In the genomic region with DNA sequence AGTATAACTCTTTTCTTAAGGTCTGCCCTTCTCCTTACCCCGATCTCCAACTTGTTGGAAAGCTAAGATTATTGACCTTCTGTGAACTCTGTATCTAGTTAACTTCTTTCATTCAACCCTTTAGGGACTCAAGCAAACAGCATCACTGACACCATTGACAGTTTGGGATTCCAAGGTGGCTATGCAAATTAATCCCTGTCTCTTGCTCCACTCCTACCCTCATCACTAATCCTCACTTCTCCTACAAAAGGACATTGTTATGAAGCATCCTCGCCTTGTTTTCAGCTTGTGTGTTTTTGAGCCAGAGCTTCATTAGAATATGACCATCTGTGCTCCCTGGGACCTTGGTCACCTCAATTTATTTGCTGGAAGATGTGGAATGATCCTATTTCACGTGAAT, we compare ENCODE assay signal across 16 cellular contexts.
DNase-seq lines count a peak whose midpoint lies in the region; ATAC-seq and TF ChIP-seq lines count a peak whose summit lies in the region.
"Had no signal": no experiment of that assay in that cellular context is flagged by ENCODE, and none has a peak within 500 bp of the region (broad histone marks: within the 10 kb centered on the region; RNA-seq: fewer than 3 reads in every experiment).

No MANE protein-coding gene starts in this region.

- ATAC-seq in GM23338 (peak; percentile 59), HG03565 (IDR thresholded peaks at IDR 0.05; ENCODE audit: unreplicated experiment) (no peak)
- ATAC-seq: GM12878 had no signal

- no peak overlapping the region for H3K4me3 ChIP-seq in GM23338
- H3K4me3 ChIP-seq in endodermal cell (ENCODE audit: low read length), result no peak overlapping the region
- H3K4me3 ChIP-seq in neural progenitor cell, result no peak overlapping the region
- H3K4me3 ChIP-seq in smooth muscle cell, result no peak overlapping the region
- H3K4me3 ChIP-seq: GM12878 had no signal

- no peaks in the 10 kb centered on the region for H3K79me2 ChIP-seq in GM23338 (replicated peaks; ENCODE audit: insufficient read depth)
- H3K79me2 ChIP-seq in neural progenitor cell (ENCODE audit: low read depth), result no peaks in the 10 kb centered on the region
- H3K79me2 ChIP-seq in smooth muscle cell (ENCODE audit: low read depth), result no peaks in the 10 kb centered on the region

- H3F3A ChIP-seq in GM23338 (replicated peaks; ENCODE audit: low read depth) (no peaks in the 10 kb centered on the region), neural progenitor cell (ENCODE audit: low read depth) (peaks cover 3% of the 10 kb centered on the region), smooth muscle cell (ENCODE audit: low read depth) (no peaks in the 10 kb centered on the region)

- no peaks in the 10 kb centered on the region for H3K27me3 Mint-ChIP-seq in GM23338 (ENCODE audit: insufficient read depth, low read depth, poor library complexity)
- no peaks in the 10 kb centered on the region for H3K27me3 Mint-ChIP-seq in endodermal cell (ENCODE audit: insufficient read depth)
- H3K27me3 Mint-ChIP-seq in neural progenitor cell (ENCODE audit: insufficient read depth, low read depth), result no peaks in the 10 kb centered on the region
- H3K27me3 Mint-ChIP-seq: CD4-positive, CD25-positive, alpha-beta regulatory T cell had no signal

- no peak overlapping the region for H3K4me3 Mint-ChIP-seq in GM23338
- H3K4me3 Mint-ChIP-seq in endodermal cell, result no peak overlapping the region
- no peak overlapping the region for H3K4me3 Mint-ChIP-seq in neural progenitor cell
- H3K4me3 Mint-ChIP-seq: CD4-positive, CD25-positive, alpha-beta regulatory T cell had no signal

- no peak overlapping the region for H3K27ac ChIP-seq in GM23338 (ENCODE audit: low read depth)
- no peak overlapping the region for H3K27ac ChIP-seq in endodermal cell (ENCODE audit: low read depth, low read length)
- peak overlapping the region; percentile 33 for H3K27ac ChIP-seq in neural progenitor cell
- no peak overlapping the region for H3K27ac ChIP-seq in RWPE1
- no peak overlapping the region for H3K27ac ChIP-seq in smooth muscle cell (ENCODE audit: low read depth)
- H3K27ac ChIP-seq: KMS-11 had no signal

- H3K36me3 ChIP-seq in GM23338 (ENCODE audit: insufficient read depth) (no peaks in the 10 kb centered on the region), endodermal cell (ENCODE audit: control insufficient read depth, insufficient read depth, low read length) (no peaks in the 10 kb centered on the region), neural progenitor cell (no peaks in the 10 kb centered on the region), smooth muscle cell (ENCODE audit: low read depth) (no peaks in the 10 kb centered on the region)
- H3K36me3 ChIP-seq: BE2C had no signal

- no peak for DNase-seq in GM23338 (ENCODE audit: low spot score)
- DNase-seq in endodermal cell, result peak; percentile 59
- DNase-seq in neural progenitor cell (ENCODE audit: low spot score), result peak; percentile 59
- no peak for DNase-seq in GOT3 (lab: John Stamatoyannopoulos, UW)
- DNase-seq in RWPE1 (ENCODE audit: low spot score), result no peak
- no peak for DNase-seq in smooth muscle cell (lab: John Stamatoyannopoulos, UW; ENCODE audit: unreplicated experiment)
- DNase-seq: ACHN; BE2C; C1 segment of cervical spinal cord; CD4-positive, CD25-positive, alpha-beta regulatory T cell; DMS153; DMS79 treated with DMSO at 0.1 percent for 48 hours; HCEC 1CT had no signal

- POLR2A ChIA-PET in RWPE1 (lab: Yijun Ruan, JAX; ENCODE audit: low non-redundant PET), result no interaction called here

- H4K20me1 ChIP-seq in GM23338 (replicated peaks; ENCODE audit: insufficient read depth) (no peaks in the 10 kb centered on the region), neural progenitor cell (ENCODE audit: low read depth) (no peaks in the 10 kb centered on the region), smooth muscle cell (ENCODE audit: low read depth) (peaks cover 41% of the 10 kb centered on the region)

- H3K9me3 ChIP-seq in endodermal cell (ENCODE audit: control insufficient read depth, low read length), result no peaks in the 10 kb centered on the region
- no peaks in the 10 kb centered on the region for H3K9me3 ChIP-seq in neural progenitor cell (ENCODE audit: low read depth)
- no peaks in the 10 kb centered on the region for H3K9me3 ChIP-seq in smooth muscle cell (replicated peaks; ENCODE audit: low read depth)
- H3K9me3 ChIP-seq: BE2C had no signal

- H3K4me2 ChIP-seq in GM23338 (no peak overlapping the region), neural progenitor cell (peak overlapping the region; percentile 16), smooth muscle cell (no peak overlapping the region)
- H3K4me2 ChIP-seq: KMS-11 had no signal

- CTCF ChIA-PET in RWPE1 (lab: Yijun Ruan, JAX), result no interaction called here

- 76 to 79% methylated on average over 2 to 3 of the region's 3 CpGs for WGBS in endodermal cell (ENCODE audit: insufficient coverage in 1 of 2, insufficient read length in 1 of 2), 2 experiments
- WGBS in smooth muscle cell (ENCODE audit: low lambda C conversion rate), result 92% methylated on average over 3 of the region's 3 CpGs

- H2AFZ ChIP-seq in GM23338, result no peak overlapping the region
- no peak overlapping the region for H2AFZ ChIP-seq in neural progenitor cell (replicated peaks)
- no peak overlapping the region for H2AFZ ChIP-seq in smooth muscle cell (ENCODE audit: low read depth)

- H3K27me3 ChIP-seq in GM23338 (ENCODE audit: insufficient read depth), result no peaks in the 10 kb centered on the region
- H3K27me3 ChIP-seq in endodermal cell (ENCODE audit: control insufficient read depth, insufficient read depth, low read length, poor library complexity, severe bottlenecking), result no peaks in the 10 kb centered on the region
- no peaks in the 10 kb centered on the region for H3K27me3 ChIP-seq in neural progenitor cell
- H3K27me3 ChIP-seq in smooth muscle cell (ENCODE audit: low read depth), result no peaks in the 10 kb centered on the region
- H3K27me3 ChIP-seq: BE2C had no signal

- peaks cover 14% of the 10 kb centered on the region for H3K4me1 ChIP-seq in GM23338 (ENCODE audit: insufficient read depth)
- H3K4me1 ChIP-seq in endodermal cell (ENCODE audit: control insufficient read depth, insufficient read depth, low read length), result peaks cover 6% of the 10 kb centered on the region
- H3K4me1 ChIP-seq in neural progenitor cell, result peaks cover 9% of the 10 kb centered on the region
- peaks cover 9% of the 10 kb centered on the region for H3K4me1 ChIP-seq in smooth muscle cell (ENCODE audit: low read depth)

- H3K4me1 Mint-ChIP-seq in GM23338 (peaks cover 15% of the 10 kb centered on the region), endodermal cell (peaks cover 22% of the 10 kb centered on the region), neural progenitor cell (peaks cover 24% of the 10 kb centered on the region)
- H3K4me1 Mint-ChIP-seq: CD4-positive, CD25-positive, alpha-beta regulatory T cell had no signal

- no peaks in the 10 kb centered on the region for H3K9me2 ChIP-seq in GM23338 (ENCODE audit: insufficient read depth)

- H3K9me3 Mint-ChIP-seq in GM23338 (no peaks in the 10 kb centered on the region), endodermal cell (no peaks in the 10 kb centered on the region), neural progenitor cell (peaks cover 2% of the 10 kb centered on the region)
- H3K9me3 Mint-ChIP-seq: CD4-positive, CD25-positive, alpha-beta regulatory T cell had no signal

- H3K36me3 Mint-ChIP-seq in GM23338 (ENCODE audit: low read depth) (no peaks in the 10 kb centered on the region), endodermal cell (ENCODE audit: low read depth) (no peaks in the 10 kb centered on the region), neural progenitor cell (peaks cover 2% of the 10 kb centered on the region)
- H3K36me3 Mint-ChIP-seq: CD4-positive, CD25-positive, alpha-beta regulatory T cell had no signal

- no peak overlapping the region for H3K27ac Mint-ChIP-seq in GM23338
- H3K27ac Mint-ChIP-seq in endodermal cell, result no peak overlapping the region
- H3K27ac Mint-ChIP-seq in neural progenitor cell, result no peak overlapping the region
- H3K27ac Mint-ChIP-seq: CD4-positive, CD25-positive, alpha-beta regulatory T cell had no signal

- no peak overlapping the region for H3K9ac ChIP-seq in endodermal cell (ENCODE audit: extremely low read depth, low read length, poor library complexity, severe bottlenecking)
- H3K9ac ChIP-seq in neural progenitor cell, result no peak overlapping the region
- no peak overlapping the region for H3K9ac ChIP-seq in smooth muscle cell (ENCODE audit: low read depth)
- H3K9ac ChIP-seq: KMS-11 had no signal

- TF ChIP-seq CTCF in GM23338 (conservative IDR thresholded peaks at IDR 0.05; ENCODE audit: low read depth in 2 of 2) (no peak), endodermal cell (conservative IDR thresholded peaks at IDR 0.05) (no peak), neural progenitor cell (IDR thresholded peaks at IDR 0.05) (no peak), RWPE1 (conservative IDR thresholded peaks at IDR 0.05; ENCODE audit: low read depth) (no peak), smooth muscle cell (IDR thresholded peaks at IDR 0.05; ENCODE audit: borderline replicate concordance, insufficient read depth, poor library complexity, severe bottlenecking) (no peak)

TF ChIP-seq in GM23338, 12 proteins besides CTCF, POLR2A, EP300 and RAD21 (continues in another document):
- no peak for TF ChIP-seq ZNF114 (CRISPR knock-in tag; IDR thresholded peaks at IDR 0.05)

Comparison
In these comparisons a context has a peak if more than half of its experiments do, and no peak if none do; other contexts are left out.
1. DNase-seq: peak in endodermal cell (single experiment) and neural progenitor cell (single experiment); none in GM23338 (single experiment), GOT3 (single experiment), RWPE1 (single experiment) and smooth muscle cell (single experiment).